8 cellular contexts compared by ENCODE assay signal in the genomic region with DNA sequence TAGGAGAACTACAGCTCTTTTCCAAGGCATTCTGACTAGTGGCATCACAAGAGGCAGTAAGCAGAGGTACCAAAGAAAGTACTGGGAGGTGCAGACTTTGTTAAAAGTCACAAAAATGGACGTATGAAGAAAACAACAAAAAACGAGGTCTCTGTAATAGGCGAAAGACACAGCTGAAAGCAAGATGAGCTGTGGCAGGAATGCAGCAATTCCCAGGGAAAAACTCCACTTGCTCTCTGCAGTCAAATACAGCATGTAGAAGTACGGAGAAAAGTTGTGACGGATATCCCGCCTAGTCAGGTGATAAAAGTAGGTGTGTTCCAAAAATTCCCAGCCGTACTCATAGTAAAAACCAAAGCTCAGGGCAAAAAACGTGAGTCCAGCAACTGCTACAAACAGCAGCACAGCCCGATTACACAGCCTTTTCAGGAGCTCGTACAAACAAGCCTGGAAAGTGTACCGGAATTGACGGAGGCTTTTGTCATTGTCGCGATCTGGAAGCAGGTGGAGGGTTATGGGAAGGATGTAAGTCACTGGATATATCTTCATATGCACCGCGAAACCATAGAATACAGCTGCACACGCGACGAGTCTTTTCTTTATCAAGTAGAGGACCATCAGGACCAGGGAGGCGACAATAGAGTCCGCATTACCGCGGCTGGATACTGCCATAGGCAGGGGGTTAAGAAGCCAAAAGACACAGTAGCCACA. TPM values are rescaled to one million over a fixed set of nuclear protein-coding genes. Genes with fewer than 3 reads are reported as not detected.
DNase-seq lines count a peak whose midpoint lies in the region; ATAC-seq and TF ChIP-seq lines count a peak whose summit lies in the region.

No MANE protein-coding gene starts in this region.

- POLR2A ChIA-PET in activated CD8-positive, alpha-beta T cell treated with anti-CD3 and anti-CD28 coated beads for 36 hours (lab: Charles Lee) = interaction anchor here (0.6 to 2.9 kb wide), 12 partner anchors 8 to 314 kb away, joined by 3 to 20 read pairs (median 5); a partner anchor contains a TSS

- peak overlapping the region; percentile 93 for H3K4me3 Mint-ChIP-seq in activated naive CD4-positive, alpha-beta T cell treated with anti-CD3 and anti-CD28 coated beads for 36 hours
- H3K4me3 Mint-ChIP-seq in activated CD8-positive, alpha-beta T cell treated with anti-CD3 and anti-CD28 coated beads for 36 hours = peak overlapping the region; percentile 88

- peaks cover 25% of the 10 kb centered on the region for H3K4me1 Mint-ChIP-seq in activated naive CD4-positive, alpha-beta T cell treated with anti-CD3 and anti-CD28 coated beads for 36 hours (ENCODE audit: low read depth)
- H3K4me1 Mint-ChIP-seq in activated CD8-positive, alpha-beta T cell treated with anti-CD3 and anti-CD28 coated beads for 36 hours (ENCODE audit: low read depth) = peaks cover 32% of the 10 kb centered on the region

- intact Hi-C loops in activated naive CD4-positive, alpha-beta T cell treated with anti-CD3 and anti-CD28 coated beads for 36 hours (cut with micrococcal nuclease) = loop anchor here (1.0 to 5.0 kb wide), 8 partner anchors 40 to 1016 kb away; a partner anchor contains a TSS
- intact Hi-C loops in activated CD8-positive, alpha-beta T cell treated with anti-CD3 and anti-CD28 coated beads for 36 hours (cut with micrococcal nuclease) = loop anchor here (10.0 kb wide), 1 partner anchor 54 kb away; a partner anchor contains a TSS
- intact Hi-C loops in heart right ventricle (cut with DNase I) = loop anchor here in 3 of 10 donors (5.0 to 10.0 kb wide), 2 partner anchors 246 to 249 kb away; a partner anchor contains a TSS

- ATAC-seq in HG03139 (IDR thresholded peaks at IDR 0.05; ENCODE audit: unreplicated experiment) = peak; percentile 14
- peak; percentile 22 for ATAC-seq in activated CD8-positive, alpha-beta T cell treated with anti-CD3 and anti-CD28 coated beads for 36 hours
- peak in 7 of 8 donors; percentile 14 to 63 (median 28) for ATAC-seq in heart right ventricle

- DNase-seq in activated naive CD4-positive, alpha-beta T cell treated with anti-CD3 and anti-CD28 coated beads for 36 hours = peak; percentile 59
- DNase-seq in activated naive CD4-positive, alpha-beta T cell treated with Interleukin-2 at 50 U/mL for 16 hours = no peak
- peak; percentile 11 for DNase-seq in activated CD8-positive, alpha-beta T cell treated with anti-CD3 and anti-CD28 coated beads for 36 hours
- DNase-seq in heart right ventricle (peak in 1 of 2 donors; percentile 9), retinal pigment epithelial cell (ENCODE audit: low read depth) (no peak), COLO829 (ENCODE audit: low spot score) (no peak), NCI-H128 (lab: John Stamatoyannopoulos, UW; ENCODE audit: unreplicated experiment) (no peak)

- H3K27me3 ChIP-seq in heart right ventricle = no peaks in the 10 kb centered on the region

- TF ChIP-seq CTCF in activated CD8-positive, alpha-beta T cell treated with anti-CD3 and anti-CD28 coated beads for 36 hours (IDR thresholded peaks at IDR 0.05) = no peak
- TF ChIP-seq CTCF in heart right ventricle (IDR thresholded peaks at IDR 0.05) (no peak), retinal pigment epithelial cell (conservative IDR thresholded peaks at IDR 0.05; ENCODE audit: low read depth, low read length) (no peak)

- WGBS in heart right ventricle, 2 donors = 13% methylated on average over 23 of the region's 23 CpGs

- CTCF ChIA-PET in activated naive CD4-positive, alpha-beta T cell treated with anti-CD3 and anti-CD28 coated beads for 36 hours (lab: Charles Lee) = interaction anchor here (0.8 to 5.8 kb wide), 13 partner anchors 8 to 138 kb away, joined by 3 to 45 read pairs (median 3); a partner anchor contains a TSS
- CTCF ChIA-PET in activated CD8-positive, alpha-beta T cell treated with anti-CD3 and anti-CD28 coated beads for 36 hours (lab: Charles Lee) = interaction anchor here (0.8 to 5.0 kb wide), 13 partner anchors 9 to 232 kb away, joined by 3 to 66 read pairs (median 6); a partner anchor contains a TSS

- peak overlapping the region; percentile 87 for H3K27ac Mint-ChIP-seq in activated naive CD4-positive, alpha-beta T cell treated with anti-CD3 and anti-CD28 coated beads for 36 hours
- peak overlapping the region; percentile 81 for H3K27ac Mint-ChIP-seq in activated CD8-positive, alpha-beta T cell treated with anti-CD3 and anti-CD28 coated beads for 36 hours

- H3K4me1 ChIP-seq in heart right ventricle = peaks cover 4 to 34% (median 22%) of the 10 kb centered on the region in 9 donors

- peaks cover 3% of the 10 kb centered on the region for H3K36me3 Mint-ChIP-seq in activated naive CD4-positive, alpha-beta T cell treated with anti-CD3 and anti-CD28 coated beads for 36 hours (ENCODE audit: low read depth)
- H3K36me3 Mint-ChIP-seq in activated CD8-positive, alpha-beta T cell treated with anti-CD3 and anti-CD28 coated beads for 36 hours (ENCODE audit: low read depth) = peaks cover 7% of the 10 kb centered on the region

- no peaks in the 10 kb centered on the region for H3K9me3 Mint-ChIP-seq in activated naive CD4-positive, alpha-beta T cell treated with anti-CD3 and anti-CD28 coated beads for 36 hours
- H3K9me3 Mint-ChIP-seq in activated CD8-positive, alpha-beta T cell treated with anti-CD3 and anti-CD28 coated beads for 36 hours = no peaks in the 10 kb centered on the region

- H3K36me3 ChIP-seq in heart right ventricle = peaks cover 0 to 13% (median 0%) of the 10 kb centered on the region in 9 donors

- H3K27me3 Mint-ChIP-seq in activated naive CD4-positive, alpha-beta T cell treated with anti-CD3 and anti-CD28 coated beads for 36 hours (ENCODE audit: low read depth) = no peaks in the 10 kb centered on the region
- no peaks in the 10 kb centered on the region for H3K27me3 Mint-ChIP-seq in activated CD8-positive, alpha-beta T cell treated with anti-CD3 and anti-CD28 coated beads for 36 hours

- H3K27ac ChIP-seq in heart right ventricle = peak overlapping the region in 9 of 10 donors; percentile 55 to 86 (median 74)

- H3K9me3 ChIP-seq in heart right ventricle = no peaks in the 10 kb centered on the region

- H3K4me3 ChIP-seq in heart right ventricle = peak overlapping the region; percentile 61 to 89 (median 76)
- H3K4me3 ChIP-seq in retinal pigment epithelial cell (ENCODE audit: low read length) = peak overlapping the region; percentile 89

RNA-seq across cellular contexts. Expression of a gene that starts 1.0 kb away (rescaled TPM):
- 1 to 10 TPM; 2.6 TPM for total RNA-seq in activated naive CD4-positive, alpha-beta T cell treated with anti-CD3 and anti-CD28 coated beads for 36 hours
- 1 to 10 TPM; 3.9 to 4.0 TPM for total RNA-seq in activated CD8-positive, alpha-beta T cell treated with anti-CD3 and anti-CD28 coated beads for 36 hours
- total RNA-seq in heart right ventricle = 1 to 10 TPM; 2.0 to 3.0 (median 2.5) TPM
- 1 to 10 TPM; 1.5 to 2.3 TPM for polyA plus RNA-seq in heart right ventricle

RNA-seq across cellular contexts. Expression of a gene that starts 39.1 kb away (rescaled TPM):
- not detected for total RNA-seq in activated naive CD4-positive, alpha-beta T cell treated with anti-CD3 and anti-CD28 coated beads for 36 hours
- total RNA-seq in activated CD8-positive, alpha-beta T cell treated with anti-CD3 and anti-CD28 coated beads for 36 hours = under 1 TPM; 0.14 to 0.29 TPM
- total RNA-seq in heart right ventricle = 1 to 10 TPM in 1 of 10 donors, not detected in 9; 1.9 TPM
- under 1 TPM in 1 of 2 donors, not detected in 1; 0.09 TPM for polyA plus RNA-seq in heart right ventricle

RNA-seq across cellular contexts. Expression of a gene that starts 50.5 kb away (rescaled TPM):
- total RNA-seq in activated naive CD4-positive, alpha-beta T cell treated with anti-CD3 and anti-CD28 coated beads for 36 hours = not detected
- total RNA-seq in activated CD8-positive, alpha-beta T cell treated with anti-CD3 and anti-CD28 coated beads for 36 hours = not detected
- total RNA-seq in heart right ventricle = under 1 TPM in 3 of 10 donors, not detected in 7; 0.06 to 0.09 (median 0.07) TPM
- under 1 TPM in 1 of 2 donors, not detected in 1; 0.01 TPM for polyA plus RNA-seq in heart right ventricle

Comparison
In these comparisons a context has a peak if more than half of its experiments do, and no peak if none do; other contexts are left out.
1. DNase-seq: peak in activated naive CD4-positive, alpha-beta T cell treated with anti-CD3 and anti-CD28 coated beads for 36 hours (single experiment) and activated CD8-positive, alpha-beta T cell treated with anti-CD3 and anti-CD28 coated beads for 36 hours (single experiment); none in activated naive CD4-positive, alpha-beta T cell treated with Interleukin-2 at 50 U/mL for 16 hours (single experiment), retinal pigment epithelial cell (single experiment), COLO829 (single experiment) and NCI-H128 (single experiment).
2. Peak in every context shown above with its lines, with median percentiles within 50 percentile points of each other: ATAC-seq.